In the genomic region with DNA sequence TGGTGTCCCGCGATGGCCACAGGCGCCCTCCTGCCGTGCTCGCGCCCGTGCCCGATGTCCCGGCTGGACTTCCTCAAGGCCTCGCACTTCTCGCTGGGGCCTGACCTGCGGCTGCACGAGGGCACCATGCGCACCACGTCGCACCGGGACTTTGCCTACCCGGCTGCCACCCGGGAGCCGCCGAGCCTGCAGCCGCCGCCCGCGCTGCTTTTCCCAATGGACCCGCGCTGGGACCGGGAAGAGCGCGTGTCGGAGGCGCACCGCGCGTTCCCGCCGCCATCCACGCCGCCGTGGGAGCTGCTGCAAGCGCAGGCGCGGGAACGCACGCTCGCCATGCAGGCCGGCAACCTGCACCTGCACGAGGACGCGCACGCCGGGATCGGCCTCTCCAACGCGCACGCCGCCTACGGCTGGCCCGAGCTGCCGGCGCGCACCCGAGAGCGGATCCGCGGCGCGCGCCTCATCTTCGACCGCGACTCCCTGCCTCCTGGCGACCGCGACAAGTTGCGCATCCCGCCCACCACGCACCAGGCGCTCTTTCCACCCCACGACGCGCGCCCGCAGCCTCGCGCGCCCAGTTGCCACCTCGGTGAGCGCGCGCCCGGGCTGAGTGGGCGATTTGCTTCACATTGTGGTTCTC, we compare ENCODE assay signal across 9 cellular contexts. TPM values are rescaled to one million over a fixed set of nuclear protein-coding genes. Genes with fewer than 3 reads are reported as not detected.
DNase-seq lines count a peak whose midpoint lies in the region; ATAC-seq lines count a peak whose summit lies in the region.
"Had no signal": no experiment of that assay in that cellular context is flagged by ENCODE, and none has a peak within 500 bp of the region (broad histone marks: within the 10 kb centered on the region; RNA-seq: fewer than 3 reads in every experiment).

No MANE protein-coding gene starts in this region.

- H3K27ac ChIP-seq in effector memory CD4-positive, alpha-beta T cell (ENCODE audit: insufficient read depth, low read length, poor library complexity, severe bottlenecking): no peak overlapping the region
- H3K27ac ChIP-seq: KMS-11 had no signal

- H3K9me3 ChIP-seq in effector memory CD4-positive, alpha-beta T cell (ENCODE audit: control insufficient read depth, low read length): no peaks in the 10 kb centered on the region

- H3K4me1 ChIP-seq in effector memory CD4-positive, alpha-beta T cell (ENCODE audit: control insufficient read depth, insufficient read depth, low read length, poor library complexity, severe bottlenecking): peaks cover 16% of the 10 kb centered on the region

- H3K27me3 ChIP-seq in effector memory CD4-positive, alpha-beta T cell (replicated peaks; ENCODE audit: control insufficient read depth, insufficient read depth, low read length, poor library complexity, severe bottlenecking): peaks cover 13% of the 10 kb centered on the region

- H3K36me3 ChIP-seq in effector memory CD4-positive, alpha-beta T cell (ENCODE audit: control insufficient read depth, insufficient read depth, low read length): no peaks in the 10 kb centered on the region

- H3K4me3 ChIP-seq in effector memory CD4-positive, alpha-beta T cell (ENCODE audit: insufficient read depth, low read depth, low read length, poor library complexity, severe bottlenecking): peak overlapping the region; percentile 44

- DNase-seq in Daoy (ENCODE audit: low read depth): peak; percentile 84
- DNase-seq in NCI-H1694 (lab: John Stamatoyannopoulos, UW): peak; percentile 46
- DNase-seq in activated CD4-positive, alpha-beta T cell treated with anti-CD3 and anti-CD28 coated beads for 24 hours (ENCODE audit: low read depth in 2 of 2): peak; percentile 27 to 55
- DNase-seq in effector memory CD4-positive, alpha-beta T cell: no peak
- DNase-seq in midbrain (lab: John Stamatoyannopoulos, UW): peak; percentile 70
- DNase-seq in stimulated activated naive CD8-positive, alpha-beta T cell treated with anti-CD3 and anti-CD28 coated beads, Interleukin-15, Interleukin-2, amounts not matched to agents 100 U/mL and 50 U/mL, for 24 hours: peak; percentile 70

- peak; percentile 50 for ATAC-seq in stimulated activated naive CD8-positive, alpha-beta T cell treated with anti-CD3 and anti-CD28 coated beads, Interleukin-15, Interleukin-2, amounts not matched to agents 100 U/mL and 50 U/mL, for 24 hours
- no peak for ATAC-seq in GM18502 (IDR thresholded peaks at IDR 0.05; ENCODE audit: poor library complexity, unreplicated experiment)
- ATAC-seq in GM18909 (IDR thresholded peaks at IDR 0.05; ENCODE audit: poor library complexity, unreplicated experiment): no peak

RNA-seq across cellular contexts. Expression of a gene that starts 12.1 kb away (rescaled TPM):
- total RNA-seq in Daoy (2014; rRNA removed; shearing (Covaris generic)): 0.60 and 1.0 TPM in 2 replicates

RNA-seq across cellular contexts. Expression of a gene that starts 15.0 kb away (rescaled TPM):
- 16.9 and 37.6 TPM in 2 replicates for total RNA-seq in Daoy (2014; rRNA removed; shearing (Covaris generic))

RNA-seq across cellular contexts. Expression of a gene that starts 21.5 kb away (rescaled TPM):
- 1.6 and 3.6 TPM in 2 replicates for total RNA-seq in Daoy (2014; rRNA removed; shearing (Covaris generic))

RNA-seq across cellular contexts. Expression of a gene that starts 34.6 kb away (rescaled TPM):
- total RNA-seq in Daoy (2014; rRNA removed; shearing (Covaris generic)): 40.5 and 51.0 TPM in 2 replicates

Comparison
In these comparisons a context has a peak if more than half of its experiments do, and no peak if none do; other contexts are left out.
1. DNase-seq: peak in Daoy (single experiment), NCI-H1694 (single experiment), activated CD4-positive, alpha-beta T cell treated with anti-CD3 and anti-CD28 coated beads for 24 hours (2 of 2), midbrain (single experiment) and stimulated activated naive CD8-positive, alpha-beta T cell treated with anti-CD3 and anti-CD28 coated beads, Interleukin-15, Interleukin-2, amounts not matched to agents 100 U/mL and 50 U/mL, for 24 hours (single experiment); none in effector memory CD4-positive, alpha-beta T cell (0 of 3).